ENCODE assay signal across 27 cellular contexts in genomic region chr17:51347851-51348584, GRCh38.
"Had no signal": no experiment of that assay in that cellular context is flagged by ENCODE, and none has a peak within 500 bp of the region (broad histone marks: within the 10 kb centered on the region; RNA-seq: fewer than 3 reads in every experiment).

No MANE protein-coding gene starts in this region.

- H3K4me2 ChIP-seq: hepatocyte, smooth muscle cell had no signal

- H3K9me3 ChIP-seq: colonic mucosa, gastrocnemius medialis, ovary, psoas muscle, sigmoid colon, stomach, suprapubic skin, transverse colon, uterus had no signal

- H3K79me2 ChIP-seq: hepatocyte had no signal

- H3K27me3 ChIP-seq: colonic mucosa, gastrocnemius medialis, hepatocyte, ovary, uterus had no signal

- DNase-seq: activated CD4-positive, alpha-beta memory T cell treated with anti-CD3 and anti-CD28 coated beads for 36 hours; activated CD4-positive, alpha-beta T cell treated with anti-CD3 and anti-CD28 coated beads, Interleukin-2, amount 10 ng/mL, durations not matched to agents 24 days and 14 days; activated CD4-positive, CD25-positive, alpha-beta regulatory T cell treated with anti-CD3 and anti-CD28 coated beads, Interleukin-2, amount 50 U/mL, for 72 hours; activated CD8-positive, alpha-beta memory T cell treated with anti-CD3 and anti-CD28 coated beads, Interleukin-2, amount 50 U/mL, for 4 hours; activated gamma-delta T cell; activated naive CD4-positive, alpha-beta T cell treated with anti-CD3 and anti-CD28 coated beads, Interleukin-2, amount 10 ng/mL, durations not matched to agents 7 days and 5 days; activated naive CD8-positive, alpha-beta T cell treated with anti-CD3 and anti-CD28 coated beads, Interleukin-2, amount 10 ng/mL, durations not matched to agents 7 days and 5 days; activated T-cell treated with anti-CD3 and anti-CD28 coated beads, Interleukin-2, amount 50 U/mL, for 1 hour; colonic mucosa; effector memory CD4-positive, alpha-beta T cell; gastrocnemius medialis; left colon; naive thymus-derived CD4-positive, alpha-beta T cell; ovary; psoas muscle; sigmoid colon; stimulated activated CD4-positive, alpha-beta T cell treated with anti-CD3 and anti-CD28 coated beads, Interleukin-1b, Interleukin-23, amount 100 ng/mL, for 48 hours; stimulated activated CD4-positive, alpha-beta T cell treated with anti-CD3 and anti-CD28 coated beads, Interleukin-4, amount 100 ng/mL, for 4 hours; stimulated activated CD8-positive, alpha-beta memory T cell treated with anti-CD3 and anti-CD28 coated beads, Interleukin-4, amount 100 ng/mL, for 48 hours; stomach; T-helper 17 cell; T1000; transverse colon; uterus had no signal

- H3K27ac ChIP-seq: colonic mucosa, gastrocnemius medialis, ovary, psoas muscle, sigmoid colon, stomach, suprapubic skin, transverse colon, uterus had no signal

- ATAC-seq: gastrocnemius medialis; left colon; naive thymus-derived CD4-positive, alpha-beta T cell; psoas muscle; T-helper 17 cell had no signal

- H2AFZ ChIP-seq: hepatocyte had no signal

- H3K4me1 ChIP-seq: colonic mucosa, gastrocnemius medialis, psoas muscle, suprapubic skin, transverse colon, uterus had no signal

- H3K36me3 ChIP-seq: colonic mucosa, gastrocnemius medialis, ovary, sigmoid colon, stomach, suprapubic skin, transverse colon, uterus had no signal

- H3K4me3 ChIP-seq: colonic mucosa, gastrocnemius medialis, hepatocyte, ovary, psoas muscle, sigmoid colon, smooth muscle cell, stomach, suprapubic skin, transverse colon, uterus had no signal
